Comparison of ENCODE assay signal across 1 cellular context in the genomic region with DNA sequence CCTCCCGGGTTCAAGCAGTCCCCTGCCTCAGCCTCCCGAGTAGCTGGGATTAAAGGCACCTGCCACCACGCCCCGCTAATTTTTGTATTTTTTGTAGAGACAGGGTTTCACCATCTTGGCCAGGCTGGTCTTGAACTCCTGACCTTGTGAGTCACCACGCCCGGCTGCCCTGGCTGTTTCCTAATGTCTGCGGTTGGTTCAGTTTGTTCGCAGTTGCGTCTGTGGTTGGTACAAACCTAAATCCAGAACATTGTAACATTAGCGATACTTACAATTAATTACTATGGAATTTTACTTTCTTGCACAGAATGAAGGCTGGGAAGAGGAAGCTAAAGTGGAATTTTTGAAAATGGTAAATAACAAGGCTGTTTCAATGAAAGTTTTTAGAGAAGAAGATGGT.
TF ChIP-seq lines count a peak whose summit lies in the region.

No MANE protein-coding gene starts in this region.

TF ChIP-seq in GM23338, 12 proteins besides CTCF, POLR2A, EP300 and RAD21:
- TF ChIP-seq ZNF462 (CRISPR knock-in tag; IDR thresholded peaks at IDR 0.05), result no peak
- TF ChIP-seq CREB1 (CRISPR knock-in tag; IDR thresholded peaks at IDR 0.05; ENCODE audit: low read depth), result no peak
- no peak for TF ChIP-seq STAT1 (IDR thresholded peaks at IDR 0.05; ENCODE audit: unreplicated experiment)
- TF ChIP-seq, protein P1, sequence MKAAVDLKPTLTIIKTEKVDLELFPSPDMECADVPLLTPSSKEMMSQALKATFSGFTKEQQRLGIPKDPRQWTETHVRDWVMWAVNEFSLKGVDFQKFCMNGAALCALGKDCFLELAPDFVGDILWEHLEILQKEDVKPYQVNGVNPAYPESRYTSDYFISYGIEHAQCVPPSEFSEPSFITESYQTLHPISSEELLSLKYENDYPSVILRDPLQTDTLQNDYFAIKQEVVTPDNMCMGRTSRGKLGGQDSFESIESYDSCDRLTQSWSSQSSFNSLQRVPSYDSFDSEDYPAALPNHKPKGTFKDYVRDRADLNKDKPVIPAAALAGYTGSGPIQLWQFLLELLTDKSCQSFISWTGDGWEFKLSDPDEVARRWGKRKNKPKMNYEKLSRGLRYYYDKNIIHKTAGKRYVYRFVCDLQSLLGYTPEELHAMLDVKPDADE (IDR thresholded peaks at IDR 0.05), result no peak
- no peak for TF ChIP-seq ZNF114 (CRISPR knock-in tag; IDR thresholded peaks at IDR 0.05)
- no peak for TF ChIP-seq JUNB (IDR thresholded peaks at IDR 0.05; ENCODE audit: unreplicated experiment)
- TF ChIP-seq ZNF331 (CRISPR knock-in tag; IDR thresholded peaks at IDR 0.05; ENCODE audit: low read depth), result no peak
- TF ChIP-seq EZH2 (IDR thresholded peaks at IDR 0.05; ENCODE audit: low read depth, unreplicated experiment), result no peak
- no peak for TF ChIP-seq POLR2AphosphoS5 (IDR thresholded peaks at IDR 0.05; ENCODE audit: low read depth)
- TF ChIP-seq EZH2phosphoT487 (IDR thresholded peaks at IDR 0.05; ENCODE audit: unreplicated experiment), result no peak
- TF ChIP-seq NANOG (IDR thresholded peaks at IDR 0.05; ENCODE audit: borderline replicate concordance), result no peak
- TF ChIP-seq, protein P2, sequence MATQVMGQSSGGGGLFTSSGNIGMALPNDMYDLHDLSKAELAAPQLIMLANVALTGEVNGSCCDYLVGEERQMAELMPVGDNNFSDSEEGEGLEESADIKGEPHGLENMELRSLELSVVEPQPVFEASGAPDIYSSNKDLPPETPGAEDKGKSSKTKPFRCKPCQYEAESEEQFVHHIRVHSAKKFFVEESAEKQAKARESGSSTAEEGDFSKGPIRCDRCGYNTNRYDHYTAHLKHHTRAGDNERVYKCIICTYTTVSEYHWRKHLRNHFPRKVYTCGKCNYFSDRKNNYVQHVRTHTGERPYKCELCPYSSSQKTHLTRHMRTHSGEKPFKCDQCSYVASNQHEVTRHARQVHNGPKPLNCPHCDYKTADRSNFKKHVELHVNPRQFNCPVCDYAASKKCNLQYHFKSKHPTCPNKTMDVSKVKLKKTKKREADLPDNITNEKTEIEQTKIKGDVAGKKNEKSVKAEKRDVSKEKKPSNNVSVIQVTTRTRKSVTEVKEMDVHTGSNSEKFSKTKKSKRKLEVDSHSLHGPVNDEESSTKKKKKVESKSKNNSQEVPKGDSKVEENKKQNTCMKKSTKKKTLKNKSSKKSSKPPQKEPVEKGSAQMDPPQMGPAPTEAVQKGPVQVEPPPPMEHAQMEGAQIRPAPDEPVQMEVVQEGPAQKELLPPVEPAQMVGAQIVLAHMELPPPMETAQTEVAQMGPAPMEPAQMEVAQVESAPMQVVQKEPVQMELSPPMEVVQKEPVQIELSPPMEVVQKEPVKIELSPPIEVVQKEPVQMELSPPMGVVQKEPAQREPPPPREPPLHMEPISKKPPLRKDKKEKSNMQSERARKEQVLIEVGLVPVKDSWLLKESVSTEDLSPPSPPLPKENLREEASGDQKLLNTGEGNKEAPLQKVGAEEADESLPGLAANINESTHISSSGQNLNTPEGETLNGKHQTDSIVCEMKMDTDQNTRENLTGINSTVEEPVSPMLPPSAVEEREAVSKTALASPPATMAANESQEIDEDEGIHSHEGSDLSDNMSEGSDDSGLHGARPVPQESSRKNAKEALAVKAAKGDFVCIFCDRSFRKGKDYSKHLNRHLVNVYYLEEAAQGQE (IDR thresholded peaks at IDR 0.05; ENCODE audit: unreplicated experiment), result no peak
